In genomic region chr1:108717774-108718316, GRCh38 we compare ENCODE assay signal across 26 cellular contexts. TPM values are rescaled to one million over a fixed set of nuclear protein-coding genes. Genes with fewer than 3 reads are reported as not detected.
"Had no signal": no experiment of that assay in that cellular context is flagged by ENCODE, and none has a peak within 500 bp of the region (broad histone marks: within the 10 kb centered on the region; RNA-seq: fewer than 3 reads in every experiment).

No MANE protein-coding gene starts in this region.

- H3K27me3 ChIP-seq: ovary, vagina had no signal

- H3K4me1 ChIP-seq: lower lobe of right lung, stomach, vagina had no signal

- H3K27ac ChIP-seq: lower lobe of right lung, ovary, stomach, thoracic aorta, vagina, VCaP had no signal

- H3K9me3 Mint-ChIP-seq: activated CD4-positive, alpha-beta memory T cell treated with anti-CD3 and anti-CD28 coated beads, Interleukin-2, amount 10 ng/mL, durations not matched to agents 7 days and 5 days; activated CD4-positive, alpha-beta T cell treated with anti-CD3 and anti-CD28 coated beads, Interleukin-2, amount 10 ng/mL, durations not matched to agents 24 days and 14 days; activated naive CD4-positive, alpha-beta T cell treated with anti-CD3 and anti-CD28 coated beads for 36 hours; activated naive CD8-positive, alpha-beta T cell treated with anti-CD3 and anti-CD28 coated beads, Interleukin-2, amount 10 ng/mL, durations not matched to agents 7 days and 5 days; activated T-cell treated with anti-CD3 and anti-CD28 coated beads, Interleukin-2, amount 50 U/mL, for 72 hours; naive thymus-derived CD4-positive, alpha-beta T cell; stimulated activated effector memory CD8-positive, alpha-beta T cell treated with anti-CD3 and anti-CD28 coated beads, Interleukin-12 subunit alpha, Interleukin-12 subunit beta, amount 100 ng/mL, for 72 hours; T-helper 2 cell treated with Interferon-gamma antibody and Interleukin-4, amounts not matched to agents 5 μg/mL and 100 μg/mL, for 36 hours; type B pancreatic cell had no signal

- H3K27ac Mint-ChIP-seq: activated CD4-positive, alpha-beta memory T cell treated with anti-CD3 and anti-CD28 coated beads, Interleukin-2, amount 10 ng/mL, durations not matched to agents 7 days and 5 days; activated CD4-positive, alpha-beta T cell treated with anti-CD3 and anti-CD28 coated beads, Interleukin-2, amount 10 ng/mL, durations not matched to agents 24 days and 14 days; activated naive CD4-positive, alpha-beta T cell treated with anti-CD3 and anti-CD28 coated beads for 36 hours; activated naive CD8-positive, alpha-beta T cell treated with anti-CD3 and anti-CD28 coated beads, Interleukin-2, amount 10 ng/mL, durations not matched to agents 7 days and 5 days; activated T-cell treated with anti-CD3 and anti-CD28 coated beads, Interleukin-2, amount 50 U/mL, for 72 hours; naive thymus-derived CD4-positive, alpha-beta T cell; stimulated activated effector memory CD8-positive, alpha-beta T cell treated with anti-CD3 and anti-CD28 coated beads, Interleukin-12 subunit alpha, Interleukin-12 subunit beta, amount 100 ng/mL, for 72 hours; T-helper 2 cell treated with Interferon-gamma antibody and Interleukin-4, amounts not matched to agents 5 μg/mL and 100 μg/mL, for 36 hours; type B pancreatic cell had no signal

- H3K4me1 Mint-ChIP-seq: stimulated activated effector memory CD8-positive, alpha-beta T cell treated with anti-CD3 and anti-CD28 coated beads, Interleukin-12 subunit alpha, Interleukin-12 subunit beta, amount 100 ng/mL, for 72 hours had no signal

- H3K9me3 ChIP-seq: lower lobe of right lung, ovary, stomach, thoracic aorta, vagina had no signal

- DNase-seq: activated CD4-positive, alpha-beta memory T cell treated with anti-CD3 and anti-CD28 coated beads, Interleukin-2, amount 10 ng/mL, durations not matched to agents 7 days and 5 days; activated CD4-positive, alpha-beta T cell treated with anti-CD3 and anti-CD28 coated beads, Interleukin-2, amount 10 ng/mL, durations not matched to agents 24 days and 14 days; activated effector memory CD4-positive, alpha-beta T cell treated with Interleukin-2 at 50 U/mL for 16 hours; activated naive CD4-positive, alpha-beta T cell treated with anti-CD3 and anti-CD28 coated beads for 36 hours; activated naive CD8-positive, alpha-beta T cell treated with anti-CD3 and anti-CD28 coated beads, Interleukin-2, amount 10 ng/mL, durations not matched to agents 7 days and 5 days; activated T-cell treated with anti-CD3 and anti-CD28 coated beads, Interleukin-2, amount 50 U/mL, for 72 hours; amniotic stem cell; effector CD4-positive, alpha-beta T cell; kidney; lower lobe of right lung; naive thymus-derived CD4-positive, alpha-beta T cell; ovary; right cardiac atrium; stimulated activated CD4-positive, alpha-beta T cell treated with anti-CD3 and anti-CD28 coated beads, Interleukin-2, amount 100 ng/mL, for 24 hours; stomach had no signal

- H3K36me3 Mint-ChIP-seq: activated naive CD8-positive, alpha-beta T cell treated with anti-CD3 and anti-CD28 coated beads, Interleukin-2, amount 10 ng/mL, durations not matched to agents 7 days and 5 days; naive thymus-derived CD4-positive, alpha-beta T cell; stimulated activated effector memory CD8-positive, alpha-beta T cell treated with anti-CD3 and anti-CD28 coated beads, Interleukin-12 subunit alpha, Interleukin-12 subunit beta, amount 100 ng/mL, for 72 hours; type B pancreatic cell had no signal

- H3K4me3 Mint-ChIP-seq: activated CD4-positive, alpha-beta memory T cell treated with anti-CD3 and anti-CD28 coated beads, Interleukin-2, amount 10 ng/mL, durations not matched to agents 7 days and 5 days; activated CD4-positive, alpha-beta T cell treated with anti-CD3 and anti-CD28 coated beads, Interleukin-2, amount 10 ng/mL, durations not matched to agents 24 days and 14 days; activated naive CD4-positive, alpha-beta T cell treated with anti-CD3 and anti-CD28 coated beads for 36 hours; activated naive CD8-positive, alpha-beta T cell treated with anti-CD3 and anti-CD28 coated beads, Interleukin-2, amount 10 ng/mL, durations not matched to agents 7 days and 5 days; activated T-cell treated with anti-CD3 and anti-CD28 coated beads, Interleukin-2, amount 50 U/mL, for 72 hours; naive thymus-derived CD4-positive, alpha-beta T cell; stimulated activated effector memory CD8-positive, alpha-beta T cell treated with anti-CD3 and anti-CD28 coated beads, Interleukin-12 subunit alpha, Interleukin-12 subunit beta, amount 100 ng/mL, for 72 hours; T-helper 2 cell treated with Interferon-gamma antibody and Interleukin-4, amounts not matched to agents 5 μg/mL and 100 μg/mL, for 36 hours; type B pancreatic cell had no signal

RNA-seq across cellular contexts. Expression of gene FNDC7, which starts 5.1 kb away (rescaled TPM):
- total RNA-seq: activated CD4-positive, alpha-beta T cell treated with anti-CD3 and anti-CD28 coated beads, Interleukin-2, amount 10 ng/mL, durations not matched to agents 24 days and 14 days; activated naive CD8-positive, alpha-beta T cell treated with anti-CD3 and anti-CD28 coated beads, Interleukin-2, amount 10 ng/mL, durations not matched to agents 7 days and 5 days; epithelial cell of proximal tubule; glomerular endothelial cell; kidney; left lobe of liver; lower lobe of right lung; mesenteric fat pad; skeletal muscle tissue; stomach; thoracic aorta; vagina had no signal
